ENCODE assay signal across 9 cellular contexts in genomic region chr20:31667315-31668285, GRCh38. TPM values are rescaled to one million over a fixed set of nuclear protein-coding genes. Genes with fewer than 3 reads are reported as not detected.
DNase-seq lines count a peak whose midpoint lies in the region; ATAC-seq, FAIRE-seq and TF ChIP-seq lines count a peak whose summit lies in the region.
"Had no signal": no experiment of that assay in that cellular context is flagged by ENCODE, and none has a peak within 500 bp of the region (broad histone marks: within the 10 kb centered on the region; RNA-seq: fewer than 3 reads in every experiment).

No MANE protein-coding gene starts in this region.

- intact Hi-C loops in K562 (cut with micrococcal nuclease) (no loop called here), lower leg skin (cut with DNase I; ENCODE audit: low total_unique reads) (no loop called here)

- H3K79me2 ChIP-seq in MM.1S (ENCODE audit: low read length) = peaks cover 93% of the 10 kb centered on the region
- peaks cover 84% of the 10 kb centered on the region for H3K79me2 ChIP-seq in K562 (ENCODE audit: control insufficient read depth, insufficient read depth, low read length)

- no TSS peak for BruUV-seq in K562 (replicated peaks; lab: Mats Ljungman, UMichigan)

- TF ChIP-seq EP300 in K562 (IDR thresholded peaks at IDR 0.05; ENCODE audit: low read length) = no peak

- 66% methylated on average over 10 of the region's 15 CpGs for WGBS in K562 (ENCODE audit: insufficient coverage, low coverage, missing lambda C conversion rate)
- WGBS in lower leg skin, 2 donors = 82 to 87% methylated on average over 15 of the region's 15 CpGs

- POLR2A ChIA-PET in K562 (lab: Yijun Ruan, JAX) = interaction anchor here (1.1 kb wide), 2 partner anchors 8 to 55 kb away, joined by 3 to 4 read pairs; partner anchors contain the start of gene BCL2L1

- peak overlapping the region; percentile 34; the same call in 1 of the 2 replicates for H3K4me3 ChIP-seq in BLaER1
- H3K4me3 ChIP-seq in MM.1S (ENCODE audit: low read length) = no peak overlapping the region
- H3K4me3 ChIP-seq in K562 = no peak overlapping the region
- no peak overlapping the region for H3K4me3 ChIP-seq in lower leg skin (ENCODE audit: low read depth, poor library complexity, severe bottlenecking)

- H3K4me2 ChIP-seq in BLaER1 (peak overlapping the region; percentile 80), MM.1S (ENCODE audit: low read depth, low read length) (no peak overlapping the region), K562 (ENCODE audit: insufficient read depth, low read length) (peak overlapping the region; percentile 5; the same call in 1 of the 2 replicates)

- H4K20me1 ChIP-seq in BLaER1 (no peaks in the 10 kb centered on the region; the same call in 1 of the 2 replicates), MM.1S (ENCODE audit: insufficient read depth, low read length) (peaks cover 7% of the 10 kb centered on the region; the same call in 1 of the 2 replicates), K562 (replicated peaks; ENCODE audit: control insufficient read depth, insufficient read depth, low read length) (no peaks in the 10 kb centered on the region)

- TF ChIP-seq RAD21 in K562 (CRISPR knock-in tag; conservative IDR thresholded peaks at IDR 0.05 in 1 of 2, IDR thresholded peaks at IDR 0.05 in 1 of 2) = no peak

- peaks cover 92% of the 10 kb centered on the region for H3K4me1 ChIP-seq in BLaER1
- peaks cover 50% of the 10 kb centered on the region for H3K4me1 ChIP-seq in MM.1S (ENCODE audit: low read length)
- peaks cover 85 to 87% of the 10 kb centered on the region in 2 experiments for H3K4me1 ChIP-seq in K562 (replicated peaks in 1 of 2; ENCODE audit: control insufficient read depth in 2 of 2, insufficient read depth in 2 of 2, low read length in 2 of 2)

- FAIRE-seq in K562 (lab: Jason Lieb, UNC) = peak; percentile 67

- peaks cover 23% of the 10 kb centered on the region for H3K36me3 Mint-ChIP-seq in nephron (ENCODE audit: low read depth)

- H3K27me3 ChIP-seq in BLaER1 (no peaks in the 10 kb centered on the region), MM.1S (replicated peaks; ENCODE audit: insufficient read depth, low read length) (no peaks in the 10 kb centered on the region), K562 (ENCODE audit: control insufficient read depth in 2 of 2, insufficient read depth in 2 of 2, low read length in 2 of 2) (no peaks in the 10 kb centered on the region)

- H3K27ac ChIP-seq in BLaER1 (peak overlapping the region; percentile 86), MM.1S (ENCODE audit: low read length) (peak overlapping the region; percentile 11; the same call in 1 of the 2 replicates), K562 (ENCODE audit: extremely low read depth, low read depth, low read length) (peak overlapping the region; percentile 37)

- no peaks in the 10 kb centered on the region for H3K9me3 Mint-ChIP-seq in nephron

- DNase-seq in MM.1S = no peak
- peak in 1 of 4 experiments; percentile 35 for DNase-seq in K562 (ENCODE audit: extremely low read depth in 1 of 4, low spot score in 3 of 4)
- no peak for DNase-seq in lower leg skin (ENCODE audit: low spot score in 2 of 2)
- DNase-seq in islet precursor cell = no peak
- DNase-seq: amniotic stem cell had no signal

- no peaks in the 10 kb centered on the region for H3K27me3 Mint-ChIP-seq in nephron (ENCODE audit: low read depth)

- H3K9me3 ChIP-seq in BLaER1 (no peaks in the 10 kb centered on the region), MM.1S (replicated peaks; ENCODE audit: insufficient read depth, low read length) (no peaks in the 10 kb centered on the region), K562 (replicated peaks; ENCODE audit: control insufficient read depth, insufficient read depth, low read depth, low read length) (no peaks in the 10 kb centered on the region)

- H3K4me3 Mint-ChIP-seq in nephron = no peak overlapping the region

- H3K9ac ChIP-seq in BLaER1 (peak overlapping the region; percentile 68), MM.1S (ENCODE audit: low read length) (no peak overlapping the region), K562 (ENCODE audit: insufficient read depth in 1 of 2, low read depth in 2 of 2, low read length in 2 of 2) (peak overlapping the region; percentile 7 to 79; a peak in 3 of 4 replicates)

- no peaks in the 10 kb centered on the region for H3K9me1 ChIP-seq in K562 (ENCODE audit: control insufficient read depth, insufficient read depth, low read length)

- peaks cover 19% of the 10 kb centered on the region for H3K4me1 Mint-ChIP-seq in nephron

- CTCF ChIA-PET in K562 (lab: Yijun Ruan, JAX; ENCODE audit: low intra/inter-chr PET ratio) = no interaction called here

- H3K36me3 ChIP-seq in BLaER1 = peaks cover 61% of the 10 kb centered on the region
- H3K36me3 ChIP-seq in MM.1S (replicated peaks; ENCODE audit: insufficient read depth, low read length) = peaks cover 23% of the 10 kb centered on the region
- H3K36me3 ChIP-seq in K562 (ENCODE audit: control insufficient read depth, insufficient read depth, low read length) = peaks cover 82% of the 10 kb centered on the region

- H3K9me2 ChIP-seq in MM.1S (replicated peaks; ENCODE audit: insufficient read depth, low read length) = no peaks in the 10 kb centered on the region

- H3K27ac Mint-ChIP-seq in nephron = peak overlapping the region in 2 of 3 experiments; percentile 20 to 75

- peaks cover 56% of the 10 kb centered on the region for H3F3A ChIP-seq in MM.1S (ENCODE audit: insufficient read depth, low read length)

- no peak for ATAC-seq in K562
- ATAC-seq in HG03025 (IDR thresholded peaks at IDR 0.05; ENCODE audit: low FRiP score, unreplicated experiment) = no peak
- no peak for ATAC-seq in HG03469 (IDR thresholded peaks at IDR 0.05; ENCODE audit: unreplicated experiment)

- H2AFZ ChIP-seq in MM.1S (ENCODE audit: low read length) (no peak overlapping the region), K562 (ENCODE audit: low read depth, low read length) (no peak overlapping the region)

- TF ChIP-seq POLR2A in K562 (conservative IDR thresholded peaks at IDR 0.05) = no peak; the same call in 1 of the 2 replicates
- no peak for TF ChIP-seq POLR2A in lower leg skin (IDR thresholded peaks at IDR 0.05)

- in situ Hi-C loops in K562 (cut with MboI) = loop anchor here (10.0 kb wide), 1 partner anchor 57 kb away; the partner anchor contains the start of gene BCL2L1

- TF ChIP-seq CTCF in MM.1S (IDR thresholded peaks at IDR 0.05; ENCODE audit: low read length) (no peak), K562 (IDR thresholded peaks at IDR 0.05 in 2 of 3, conservative IDR thresholded peaks at IDR 0.05 in 1 of 3; ENCODE audit: insufficient read depth in 2 of 3, low read depth in 1 of 3, low read length in 3 of 3) (no peak), nephron (IDR thresholded peaks at IDR 0.05; ENCODE audit: unreplicated experiment in 3 of 3) (no peak), lower leg skin (IDR thresholded peaks at IDR 0.05) (no peak)

TF ChIP-seq in K562, 482 proteins besides CTCF, POLR2A, EP300 and RAD21 (continues in another document):
- TF ChIP-seq ZNF23 (CRISPR knock-in tag; IDR thresholded peaks at IDR 0.05) (no peak), ARID1B (IDR thresholded peaks at IDR 0.05) (peak; percentile 10; the same call in 1 of the 2 replicates), MTA1 (IDR thresholded peaks at IDR 0.05; ENCODE audit: borderline replicate concordance) (no peak), ZNF830 (CRISPR knock-in tag; IDR thresholded peaks at IDR 0.05) (no peak), XRCC4 (IDR thresholded peaks at IDR 0.05; ENCODE audit: extremely low read depth, insufficient read depth, insufficient read length) (no peak)

RNA-seq across cellular contexts. Expression of gene COX4I2, which starts 29.9 kb away (rescaled TPM):
- total RNA-seq in K562 (2011; cell fraction: chromatin; rRNA removed; ENCODE audit: low replicate concordance) = not detected in 2 replicates
- not detected in 2 replicates for total RNA-seq in K562 (2011; cell fraction: nucleolus; rRNA removed)
- not detected in 2 replicates for total RNA-seq in K562 (2011; cell fraction: nucleoplasm; rRNA removed)
- not detected in 2 replicates for total RNA-seq in K562 (2014; rRNA removed)
- total RNA-seq in K562 (2014; rRNA removed; fragmentation: Illumina TruSeq; extraction: Trizol) = not detected in 2 replicates
- total RNA-seq in K562 (2015; rRNA removed; fragmentation: Illumina TruSeq; extraction: Trizol) = not detected in 2 replicates
- total RNA-seq in K562 (2021) = not detected in 2 replicates
- not detected in 2 replicates for polyA plus RNA-seq in K562 (2011; rRNA removed)
- polyA plus RNA-seq in K562 (2011; cell fraction: cytosol; rRNA removed) = not detected in 2 replicates
- not detected in 2 replicates for polyA plus RNA-seq in K562 (2011; cell fraction: nucleus; rRNA removed)
- polyA plus RNA-seq in K562 (2012) = not detected in 2 replicates
- not detected in 2 replicates for polyA plus RNA-seq in K562 (2014; fragmentation: Illumina TruSeq; extraction: Trizol)
- not detected for polyA plus RNA-seq in K562 (2014; fragmentation: Nextera tagmentation; extraction: Ambion mirVana)
- polyA plus RNA-seq in K562 (2014; rRNA removed) = not detected in 2 replicates
- not detected in 2 replicates for polyA minus RNA-seq in K562 (2011; rRNA and poly(A)+ RNA removed)
- polyA minus RNA-seq in K562 (2011; cell fraction: cytosol; rRNA and poly(A)+ RNA removed) = not detected in 2 replicates
- not detected in 2 replicates for polyA minus RNA-seq in K562 (2011; cell fraction: nucleus; rRNA and poly(A)+ RNA removed)
- total RNA-seq in lower leg skin = 10 to 100 TPM in 1 of 4 donors, 1 to 10 TPM in 2, under 1 TPM in 1; 0.67 to 19.0 (median 3.3) TPM

RNA-seq across cellular contexts. Expression of gene BCL2L1, which starts 55.1 kb away (rescaled TPM):
- 162 and 267 TPM in 2 replicates for total RNA-seq in K562 (2011; cell fraction: chromatin; rRNA removed; ENCODE audit: low replicate concordance)
- 145 and 154 TPM in 2 replicates for total RNA-seq in K562 (2011; cell fraction: nucleolus; rRNA removed)
- 113 and 150 TPM in 2 replicates for total RNA-seq in K562 (2011; cell fraction: nucleoplasm; rRNA removed)
- total RNA-seq in K562 (2014; rRNA removed) = 137 and 179 TPM in 2 replicates
- 72.0 and 81.3 TPM in 2 replicates for total RNA-seq in K562 (2014; rRNA removed; fragmentation: Illumina TruSeq; extraction: Trizol)
- 88.7 and 89.1 TPM in 2 replicates for total RNA-seq in K562 (2015; rRNA removed; fragmentation: Illumina TruSeq; extraction: Trizol)
- total RNA-seq in K562 (2021) = 150 and 157 TPM in 2 replicates
- 120 and 121 TPM in 2 replicates for polyA plus RNA-seq in K562 (2011; rRNA removed)
- 113 and 145 TPM in 2 replicates for polyA plus RNA-seq in K562 (2011; cell fraction: cytosol; rRNA removed)
- 70.0 and 81.2 TPM in 2 replicates for polyA plus RNA-seq in K562 (2011; cell fraction: nucleus; rRNA removed)
- polyA plus RNA-seq in K562 (2012) = 134 and 224 TPM in 2 replicates
- polyA plus RNA-seq in K562 (2014; fragmentation: Illumina TruSeq; extraction: Trizol) = 182 and 187 TPM in 2 replicates
- polyA plus RNA-seq in K562 (2014; fragmentation: Nextera tagmentation; extraction: Ambion mirVana) = 10 to 100 TPM in 1 of 2 experiments, 1 to 10 TPM in 1; 3.3 to 17.9 TPM
- 140 and 156 TPM in 2 replicates for polyA plus RNA-seq in K562 (2014; rRNA removed)
- polyA minus RNA-seq in K562 (2011; rRNA and poly(A)+ RNA removed) = 87.8 and 101 TPM in 2 replicates
- 56.3 and 61.7 TPM in 2 replicates for polyA minus RNA-seq in K562 (2011; cell fraction: cytosol; rRNA and poly(A)+ RNA removed)
- 74.2 and 92.5 TPM in 2 replicates for polyA minus RNA-seq in K562 (2011; cell fraction: nucleus; rRNA and poly(A)+ RNA removed)
- total RNA-seq in lower leg skin = 100 to 1,000 TPM; 115 to 152 (median 125) TPM

Comparison
In these comparisons a context has a peak if more than half of its experiments do, and no peak if none do; other contexts are left out.
1. H3K27ac ChIP-seq: peak in every context shown above with its lines; median percentile 86 in BLaER1; 37 in K562; 11 in MM.1S.